In the genomic region with DNA sequence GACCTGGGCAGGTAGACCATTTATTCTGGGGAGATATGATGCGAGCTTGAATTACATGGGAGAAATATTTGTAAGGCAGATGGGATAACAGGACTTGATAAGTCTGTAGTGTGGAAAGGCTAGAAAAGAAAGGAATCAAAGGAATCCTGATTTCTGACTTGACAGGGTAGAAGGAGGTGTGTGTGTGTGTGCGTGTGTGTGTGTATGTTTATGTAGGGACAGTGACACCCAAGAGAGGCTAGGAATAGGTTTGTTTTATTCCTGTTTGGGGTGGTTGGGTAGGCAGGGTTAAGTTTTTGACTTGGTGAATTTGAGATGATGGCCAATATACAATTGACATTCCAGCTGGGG, we compare ENCODE assay signal across 8 cellular contexts. TPM values are rescaled to one million over a fixed set of nuclear protein-coding genes. Genes with fewer than 3 reads are reported as not detected.
A peak's percentile ranks its signal among the peaks of the same experiment; 100 is the strongest.
DNase-seq lines count a peak whose midpoint lies in the region; ATAC-seq and TF ChIP-seq lines count a peak whose summit lies in the region.

No MANE protein-coding gene starts in this region.

- H3K9me3 ChIP-seq in CD4-positive, CD25-positive, alpha-beta regulatory T cell (ENCODE audit: control insufficient read depth in 2 of 2, low read length in 2 of 2): no peaks in the 10 kb centered on the region

- H3K27me3 ChIP-seq in CD4-positive, CD25-positive, alpha-beta regulatory T cell (ENCODE audit: control insufficient read depth, insufficient read depth, low read length): no peaks in the 10 kb centered on the region

- no peak for ATAC-seq in CD4-positive, CD25-positive, alpha-beta regulatory T cell (ENCODE audit: low read depth in 2 of 2)
- peak; percentile 15 for ATAC-seq in HG02678 (IDR thresholded peaks at IDR 0.05; ENCODE audit: unreplicated experiment)
- ATAC-seq in natural killer cell treated with Interleukin-12 subunit alpha and Interleukin-12 subunit beta and Interleukin-15 and Interleukin-18, amount 100 ng/mL, for 72 hours: no peak
- no peak for ATAC-seq in HG02798 (IDR thresholded peaks at IDR 0.05; ENCODE audit: poor library complexity, unreplicated experiment)

- peak overlapping the region; percentile 61 for H3K4me3 ChIP-seq in CD4-positive, CD25-positive, alpha-beta regulatory T cell (ENCODE audit: low read depth, low read length)
- peak overlapping the region; percentile 63 for H3K4me3 ChIP-seq in cardiac fibroblast (replicated peaks in 1 of 2; ENCODE audit: low read depth in 2 of 2, low read length in 2 of 2)

- peak overlapping the region; percentile 82 for H3K27ac ChIP-seq in CD4-positive, CD25-positive, alpha-beta regulatory T cell (ENCODE audit: insufficient read depth, low read length, poor library complexity, severe bottlenecking)

- peaks cover 37 to 64% (median 51%) of the 10 kb centered on the region in 4 donors for H3K4me1 Mint-ChIP-seq in CD4-positive, CD25-positive, alpha-beta regulatory T cell
- H3K4me1 Mint-ChIP-seq in natural killer cell treated with Interleukin-12 subunit alpha and Interleukin-12 subunit beta and Interleukin-15 and Interleukin-18, amount 100 ng/mL, for 72 hours (ENCODE audit: low read depth in 2 of 2): peaks cover 36 to 47% of the 10 kb centered on the region in 2 donors

- no peak for TF ChIP-seq CTCF in cardiac fibroblast (IDR thresholded peaks at IDR 0.05; ENCODE audit: low read depth, low read length)

- no peaks in the 10 kb centered on the region for H3K36me3 ChIP-seq in CD4-positive, CD25-positive, alpha-beta regulatory T cell (ENCODE audit: control insufficient read depth, insufficient read depth, low read length)

- H3K36me3 Mint-ChIP-seq in CD4-positive, CD25-positive, alpha-beta regulatory T cell: peaks cover 7% of the 10 kb centered on the region
- H3K36me3 Mint-ChIP-seq in natural killer cell treated with Interleukin-12 subunit alpha and Interleukin-12 subunit beta and Interleukin-15 and Interleukin-18, amount 100 ng/mL, for 72 hours: peaks cover 14% of the 10 kb centered on the region

- H3K27ac Mint-ChIP-seq in CD4-positive, CD25-positive, alpha-beta regulatory T cell: peak overlapping the region; percentile 94 to 98 (median 98)
- H3K27ac Mint-ChIP-seq in natural killer cell treated with Interleukin-12 subunit alpha and Interleukin-12 subunit beta and Interleukin-15 and Interleukin-18, amount 100 ng/mL, for 72 hours: peak overlapping the region; percentile 84 to 93

- peaks cover 4% of the 10 kb centered on the region for H3K27me3 Mint-ChIP-seq in CD4-positive, CD25-positive, alpha-beta regulatory T cell
- peaks cover 0 to 5% of the 10 kb centered on the region in 2 donors for H3K27me3 Mint-ChIP-seq in natural killer cell treated with Interleukin-12 subunit alpha and Interleukin-12 subunit beta and Interleukin-15 and Interleukin-18, amount 100 ng/mL, for 72 hours

- peaks cover 0 to 2% (median 0%) of the 10 kb centered on the region in 7 donors for H3K9me3 Mint-ChIP-seq in CD4-positive, CD25-positive, alpha-beta regulatory T cell
- H3K9me3 Mint-ChIP-seq in natural killer cell treated with Interleukin-12 subunit alpha and Interleukin-12 subunit beta and Interleukin-15 and Interleukin-18, amount 100 ng/mL, for 72 hours: no peaks in the 10 kb centered on the region

- DNase-seq in CD4-positive, CD25-positive, alpha-beta regulatory T cell: no peak
- DNase-seq in cardiac fibroblast (ENCODE audit: low read depth in 2 of 2) (no peak), RPMI8226 (no peak), AG08396 (ENCODE audit: low spot score) (no peak)
- DNase-seq in natural killer cell treated with Interleukin-12 subunit alpha and Interleukin-12 subunit beta and Interleukin-15 and Interleukin-18, amount 100 ng/mL, for 72 hours (ENCODE audit: low spot score): no peak
- no peak for DNase-seq in activated effector memory CD4-positive, alpha-beta T cell treated with Interleukin-2 at 50 U/mL for 16 hours

- peak overlapping the region; percentile 90 to 98 (median 94) for H3K4me3 Mint-ChIP-seq in CD4-positive, CD25-positive, alpha-beta regulatory T cell
- peak overlapping the region; percentile 95 for H3K4me3 Mint-ChIP-seq in natural killer cell treated with Interleukin-12 subunit alpha and Interleukin-12 subunit beta and Interleukin-15 and Interleukin-18, amount 100 ng/mL, for 72 hours

- H3K4me1 ChIP-seq in CD4-positive, CD25-positive, alpha-beta regulatory T cell (ENCODE audit: control insufficient read depth, insufficient read depth, low read length, poor library complexity, severe bottlenecking): peaks cover 48% of the 10 kb centered on the region

RNA-seq across cellular contexts. Expression of a gene that starts 0.4 kb away (rescaled TPM):
- 25.6 TPM for total RNA-seq in CD4-positive, CD25-positive, alpha-beta regulatory T cell
- 100 to 1,000 TPM in 3 of 4 donors, 10 to 100 TPM in 1; 84.2 to 112 (median 110) TPM for polyA plus RNA-seq in CD4-positive, CD25-positive, alpha-beta regulatory T cell
- 10 to 100 TPM; 25.7 to 27.7 TPM for total RNA-seq in natural killer cell treated with Interleukin-12 subunit alpha and Interleukin-12 subunit beta and Interleukin-15 and Interleukin-18, amount 100 ng/mL, for 72 hours

RNA-seq across cellular contexts. Expression of a gene that starts 24.4 kb away (rescaled TPM):
- 12.3 TPM for total RNA-seq in CD4-positive, CD25-positive, alpha-beta regulatory T cell
- 10 to 100 TPM in 1 of 4 donors, 1 to 10 TPM in 3; 5.6 to 13.1 (median 7.1) TPM for polyA plus RNA-seq in CD4-positive, CD25-positive, alpha-beta regulatory T cell
- 10 to 100 TPM; 19.3 to 42.8 TPM for total RNA-seq in natural killer cell treated with Interleukin-12 subunit alpha and Interleukin-12 subunit beta and Interleukin-15 and Interleukin-18, amount 100 ng/mL, for 72 hours
